Comparison of ENCODE assay signal across 20 cellular contexts in the genomic region with DNA sequence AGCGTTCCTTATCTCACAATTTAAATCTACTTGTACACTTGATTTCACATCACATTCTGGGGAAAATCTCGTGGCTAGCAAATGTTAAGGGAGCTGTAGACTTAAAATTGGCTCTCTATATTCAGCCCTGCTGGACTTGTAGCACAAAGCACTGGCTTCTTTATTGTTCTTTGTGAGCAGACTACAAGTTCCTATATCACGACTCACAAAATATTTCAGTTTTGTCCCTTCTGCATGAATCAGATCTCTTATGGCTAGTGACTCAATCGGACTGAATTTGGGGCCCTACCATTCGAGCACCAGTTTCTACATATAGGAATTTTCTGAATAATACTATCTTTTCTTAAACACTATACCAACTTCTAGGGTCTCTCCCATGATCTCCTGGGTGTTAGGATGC.
DNase-seq lines count a peak whose midpoint lies in the region; ATAC-seq and TF ChIP-seq lines count a peak whose summit lies in the region.
"Had no signal": no experiment of that assay in that cellular context is flagged by ENCODE, and none has a peak within 500 bp of the region (broad histone marks: within the 10 kb centered on the region; RNA-seq: fewer than 3 reads in every experiment).

No MANE protein-coding gene starts in this region.

- no peak overlapping the region for H4K8ac ChIP-seq in neuronal stem cell (ENCODE audit: low read depth, low read length)

- H2BK15ac ChIP-seq in neuronal stem cell (ENCODE audit: low read length): no peak overlapping the region

- no peak overlapping the region for H2AK5ac ChIP-seq in neuronal stem cell (ENCODE audit: low read depth, low read length)

- WGBS in neuronal stem cell (ENCODE audit: extremely low coverage in 2 of 2, insufficient read length in 2 of 2, insufficient replicate concordance in 1 of 2), 2 donors: no CpG with 5 or more reads among the region's 5 CpGs

- no peak overlapping the region for H4K91ac ChIP-seq in neuronal stem cell (ENCODE audit: low read depth, low read length, poor library complexity)

- H3K9me3 ChIP-seq in MG63: no peaks in the 10 kb centered on the region
- no peaks in the 10 kb centered on the region for H3K9me3 ChIP-seq in neuronal stem cell (replicated peaks in 1 of 2; ENCODE audit: control insufficient read depth in 2 of 2, insufficient read depth in 1 of 2, low read depth in 1 of 2, low read length in 2 of 2)
- H3K9me3 ChIP-seq: breast epithelium, Caco-2, right atrium auricular region had no signal

- no peaks in the 10 kb centered on the region for H3K79me1 ChIP-seq in neuronal stem cell (ENCODE audit: low read depth, low read length)

- H3K23ac ChIP-seq in neuronal stem cell (ENCODE audit: low read depth, low read length, poor library complexity): no peak overlapping the region

- no peak overlapping the region for H3K27ac ChIP-seq in neuronal stem cell (replicated peaks; ENCODE audit: low read length)
- H3K27ac ChIP-seq: breast epithelium, right atrium auricular region had no signal

- H3K4me3 ChIP-seq in MG63 (no peak overlapping the region), fibroblast of mammary gland (ENCODE audit: control insufficient read depth, low read depth, low read length) (no peak overlapping the region), neuronal stem cell (ENCODE audit: low read length in 2 of 2) (no peak overlapping the region)
- H3K4me3 ChIP-seq: breast epithelium, K562, right atrium auricular region had no signal

- H2BK5ac ChIP-seq in neuronal stem cell (ENCODE audit: low read length): no peak overlapping the region

- H2AFZ ChIP-seq in neuronal stem cell (ENCODE audit: low read length): peak overlapping the region; percentile 13

- no peaks in the 10 kb centered on the region for H3K27me3 ChIP-seq in MG63
- peaks cover 0 to 2% (median 0%) of the 10 kb centered on the region in 3 experiments for H3K27me3 ChIP-seq in neuronal stem cell (ENCODE audit: control insufficient read depth in 3 of 3, insufficient read depth in 3 of 3, low read depth in 1 of 3, low read length in 3 of 3)
- H3K27me3 ChIP-seq: breast epithelium, right atrium auricular region had no signal

- no peak overlapping the region for H3K18ac ChIP-seq in neuronal stem cell (ENCODE audit: low read length)

- H3K4me1 Mint-ChIP-seq in activated T-cell treated with anti-CD3 and anti-CD28 coated beads, Interleukin-2, amount 50 U/mL, for 4 hours (ENCODE audit: low read depth): no peaks in the 10 kb centered on the region
- H3K4me1 Mint-ChIP-seq: activated naive CD4-positive, alpha-beta T cell treated with anti-CD3 and anti-CD28 coated beads, Interleukin-2, amount 50 U/mL, for 24 hours had no signal

- ATAC-seq in GM21390 (IDR thresholded peaks at IDR 0.05; ENCODE audit: unreplicated experiment) (no peak), HG03460 (IDR thresholded peaks at IDR 0.05; ENCODE audit: unreplicated experiment) (no peak)
- ATAC-seq in activated T-cell treated with anti-CD3 and anti-CD28 coated beads, Interleukin-2, amount 50 U/mL, for 4 hours: no peak
- ATAC-seq: K562 had no signal

- H3K4ac ChIP-seq in neuronal stem cell (ENCODE audit: low read length): no peak overlapping the region

- no peaks in the 10 kb centered on the region for H3K36me3 Mint-ChIP-seq in activated T-cell treated with anti-CD3 and anti-CD28 coated beads, Interleukin-2, amount 50 U/mL, for 4 hours (ENCODE audit: insufficient read depth)
- H3K36me3 Mint-ChIP-seq: activated naive CD4-positive, alpha-beta T cell treated with anti-CD3 and anti-CD28 coated beads, Interleukin-2, amount 50 U/mL, for 24 hours had no signal

- peaks cover 0 to 2% of the 10 kb centered on the region in 2 donors for H3K4me1 ChIP-seq in neuronal stem cell (ENCODE audit: control insufficient read depth in 2 of 2, insufficient read depth in 1 of 2, low read depth in 1 of 2, low read length in 2 of 2)
- H3K4me1 ChIP-seq: breast epithelium, Caco-2, right atrium auricular region had no signal

- H2BK12ac ChIP-seq in neuronal stem cell (ENCODE audit: low read length): no peak overlapping the region

- peak; percentile 21 for DNase-seq in AG20443 (ENCODE audit: low spot score)
- peak; percentile 14 for DNase-seq in MG63
- peak; percentile 51 for DNase-seq in fibroblast of mammary gland (ENCODE audit: low read depth)
- DNase-seq in neuronal stem cell (ENCODE audit: low spot score): no peak
- no peak for DNase-seq in activated T-cell treated with anti-CD3 and anti-CD28 coated beads, Interleukin-2, amount 50 U/mL, for 4 hours
- no peak for DNase-seq in SW480 (ENCODE audit: low spot score)
- DNase-seq: activated CD4-positive, alpha-beta T cell treated with anti-CD3 and anti-CD28 coated beads, Interleukin-2, amount 50 U/mL, for 4 hours; activated T-cell treated with anti-CD3 and anti-CD28 coated beads, Interleukin-2, amount 50 U/mL, for 1 hour; Caco-2; dermis blood vessel endothelial cell; midbrain; NCI-H1105; NCI-H82; stimulated activated naive CD4-positive, alpha-beta T cell treated with Interleukin-2 at 50 U/mL for 16 hours had no signal

- TF ChIP-seq CTCF in fibroblast of mammary gland (conservative IDR thresholded peaks at IDR 0.05; ENCODE audit: control insufficient read depth, insufficient read depth, low read depth, low read length): no peak

- H2BK120ac ChIP-seq in neuronal stem cell (ENCODE audit: low read depth, low read length): no peak overlapping the region

- no peak overlapping the region for H3K9ac ChIP-seq in neuronal stem cell (ENCODE audit: low read depth, low read length, poor library complexity)

- no peaks in the 10 kb centered on the region for H3K36me3 ChIP-seq in MG63
- no peaks in the 10 kb centered on the region for H3K36me3 ChIP-seq in neuronal stem cell (replicated peaks in 1 of 2; ENCODE audit: control insufficient read depth in 2 of 2, insufficient read depth in 2 of 2, low read length in 2 of 2)
- H3K36me3 ChIP-seq: breast epithelium, right atrium auricular region had no signal

- no peaks in the 10 kb centered on the region for H3K27me3 Mint-ChIP-seq in activated T-cell treated with anti-CD3 and anti-CD28 coated beads, Interleukin-2, amount 50 U/mL, for 4 hours (ENCODE audit: low read depth)
- H3K27me3 Mint-ChIP-seq: activated naive CD4-positive, alpha-beta T cell treated with anti-CD3 and anti-CD28 coated beads, Interleukin-2, amount 50 U/mL, for 24 hours had no signal

- no peak overlapping the region for H3K4me3 Mint-ChIP-seq in activated T-cell treated with anti-CD3 and anti-CD28 coated beads, Interleukin-2, amount 50 U/mL, for 4 hours
- H3K4me3 Mint-ChIP-seq: activated naive CD4-positive, alpha-beta T cell treated with anti-CD3 and anti-CD28 coated beads, Interleukin-2, amount 50 U/mL, for 24 hours had no signal

- no peaks in the 10 kb centered on the region for H3K9me3 Mint-ChIP-seq in activated T-cell treated with anti-CD3 and anti-CD28 coated beads, Interleukin-2, amount 50 U/mL, for 4 hours
- H3K9me3 Mint-ChIP-seq: activated naive CD4-positive, alpha-beta T cell treated with anti-CD3 and anti-CD28 coated beads, Interleukin-2, amount 50 U/mL, for 24 hours had no signal

- H3K4me2 ChIP-seq in neuronal stem cell (ENCODE audit: insufficient read depth, low read length, poor library complexity, severe bottlenecking): no peak overlapping the region

- H3K14ac ChIP-seq in neuronal stem cell (ENCODE audit: low read length): no peak overlapping the region

Comparison
In these comparisons a context has a peak if more than half of its experiments do, and no peak if none do; other contexts are left out.
1. DNase-seq: peak in AG20443 (single experiment), MG63 (single experiment) and fibroblast of mammary gland (single experiment); none in neuronal stem cell (single experiment), activated T-cell treated with anti-CD3 and anti-CD28 coated beads, Interleukin-2, amount 50 U/mL, for 4 hours (single experiment) and SW480 (single experiment).